24 cellular contexts compared by ENCODE assay signal in genomic region chr16:54402270-54402669, GRCh38.
A peak's percentile ranks its signal among the peaks of the same experiment; 100 is the strongest.
DNase-seq lines count a peak whose midpoint lies in the region; ATAC-seq and TF ChIP-seq lines count a peak whose summit lies in the region.
"Had no signal": no experiment of that assay in that cellular context is flagged by ENCODE, and none has a peak within 500 bp of the region (broad histone marks: within the 10 kb centered on the region; RNA-seq: fewer than 3 reads in every experiment).

No MANE protein-coding gene starts in this region.

- no peak for TF ChIP-seq POLR2A in GM18505 (IDR thresholded peaks at IDR 0.05; ENCODE audit: borderline replicate concordance, extremely low read depth, insufficient read depth, insufficient read length)

- H3K27ac Mint-ChIP-seq in stimulated activated naive CD8-positive, alpha-beta T cell treated with anti-CD3 and anti-CD28 coated beads, Interleukin-15, amount 100 ng/mL, for 72 hours: no peak overlapping the region
- H3K27ac Mint-ChIP-seq: activated CD8-positive, alpha-beta T cell treated with anti-CD3 and anti-CD28 coated beads for 36 hours; activated naive CD8-positive, alpha-beta T cell treated with anti-CD3 and anti-CD28 coated beads for 36 hours; T-cell had no signal

- H3K9me3 Mint-ChIP-seq in stimulated activated naive CD8-positive, alpha-beta T cell treated with anti-CD3 and anti-CD28 coated beads, Interleukin-15, amount 100 ng/mL, for 72 hours: peaks cover under 1 to 3% of the 10 kb centered on the region in 2 donors
- H3K9me3 Mint-ChIP-seq: activated CD8-positive, alpha-beta T cell treated with anti-CD3 and anti-CD28 coated beads for 36 hours; activated naive CD8-positive, alpha-beta T cell treated with anti-CD3 and anti-CD28 coated beads for 36 hours; T-cell had no signal

- ATAC-seq in stimulated activated naive CD8-positive, alpha-beta T cell treated with anti-CD3 and anti-CD28 coated beads, Interleukin-15, amount 100 ng/mL, for 72 hours: peak; percentile 7
- ATAC-seq in stimulated activated naive CD8-positive, alpha-beta T cell treated with anti-CD3 and anti-CD28 coated beads, Interleukin-15, Interleukin-2, amounts not matched to agents 100 U/mL and 50 U/mL, for 24 hours: no peak
- ATAC-seq in Right ventricle myocardium superior (ENCODE audit: poor library complexity): peak; percentile 97
- no peak for ATAC-seq in GM18505 (IDR thresholded peaks at IDR 0.05; ENCODE audit: unreplicated experiment)
- ATAC-seq: activated CD8-positive, alpha-beta T cell treated with anti-CD3 and anti-CD28 coated beads for 36 hours; T-cell; upper lobe of right lung had no signal

- intact Hi-C loops in Right ventricle myocardium superior (cut with DNase I): no loop called here

- DNase-seq in stimulated activated naive CD8-positive, alpha-beta T cell treated with anti-CD3 and anti-CD28 coated beads, Interleukin-15, amount 100 ng/mL, for 72 hours: no peak
- DNase-seq in stimulated activated naive CD8-positive, alpha-beta T cell treated with anti-CD3 and anti-CD28 coated beads, Interleukin-15, Interleukin-2, amounts not matched to agents 100 U/mL and 50 U/mL, for 24 hours: no peak
- DNase-seq in RPMI7951 (ENCODE audit: low read depth): peak; percentile 91
- peak; percentile 76 for DNase-seq in Right ventricle myocardium superior
- DNase-seq in NCI-H446 treated with DMSO at 0.1 percent for 48 hours (lab: John Stamatoyannopoulos, UW): no peak
- no peak for DNase-seq in NCI-H128 (lab: John Stamatoyannopoulos, UW; ENCODE audit: unreplicated experiment)
- no peak for DNase-seq in NCI-H1048 (lab: John Stamatoyannopoulos, UW)
- DNase-seq: activated CD4-positive, CD25-positive, alpha-beta regulatory T cell treated with anti-CD3 and anti-CD28 coated beads, Interleukin-2, amount 50 U/mL, for 72 hours; activated CD8-positive, alpha-beta T cell treated with anti-CD3 and anti-CD28 coated beads for 36 hours; activated effector memory CD4-positive, alpha-beta T cell treated with Interleukin-2 at 50 U/mL for 16 hours; activated naive CD8-positive, alpha-beta T cell treated with anti-CD3 and anti-CD28 coated beads for 36 hours; H7; NCI-H1105 treated with DMSO at 0.1 percent for 48 hours; NCI-H2081; NCI-H446; NK-92 treated with Interleukin-12 subunit alpha and Interleukin-12 subunit beta, amount 100 ng/mL, for 24 hours; nucleus accumbens; PC-9; SIG-M5; small intestine; stimulated activated CD4-positive, alpha-beta T cell treated with anti-CD3 and anti-CD28 coated beads, Interleukin-1b, Interleukin-23, amount 100 ng/mL, for 48 hours; T-cell; upper lobe of right lung had no signal

- H3K4me1 Mint-ChIP-seq in stimulated activated naive CD8-positive, alpha-beta T cell treated with anti-CD3 and anti-CD28 coated beads, Interleukin-15, amount 100 ng/mL, for 72 hours: no peaks in the 10 kb centered on the region
- H3K4me1 Mint-ChIP-seq: activated naive CD8-positive, alpha-beta T cell treated with anti-CD3 and anti-CD28 coated beads for 36 hours; T-cell had no signal

- peaks cover 12% of the 10 kb centered on the region for H3K27me3 Mint-ChIP-seq in stimulated activated naive CD8-positive, alpha-beta T cell treated with anti-CD3 and anti-CD28 coated beads, Interleukin-15, amount 100 ng/mL, for 72 hours
- H3K27me3 Mint-ChIP-seq: activated CD8-positive, alpha-beta T cell treated with anti-CD3 and anti-CD28 coated beads for 36 hours had no signal

- no peak overlapping the region for H3K4me3 Mint-ChIP-seq in stimulated activated naive CD8-positive, alpha-beta T cell treated with anti-CD3 and anti-CD28 coated beads, Interleukin-15, amount 100 ng/mL, for 72 hours
- H3K4me3 Mint-ChIP-seq: activated CD8-positive, alpha-beta T cell treated with anti-CD3 and anti-CD28 coated beads for 36 hours; activated naive CD8-positive, alpha-beta T cell treated with anti-CD3 and anti-CD28 coated beads for 36 hours; T-cell had no signal

Comparison
In these comparisons a context has a peak if more than half of its experiments do, and no peak if none do; other contexts are left out.
1. ATAC-seq: peak in stimulated activated naive CD8-positive, alpha-beta T cell treated with anti-CD3 and anti-CD28 coated beads, Interleukin-15, amount 100 ng/mL, for 72 hours (single experiment) and Right ventricle myocardium superior (single experiment); none in stimulated activated naive CD8-positive, alpha-beta T cell treated with anti-CD3 and anti-CD28 coated beads, Interleukin-15, Interleukin-2, amounts not matched to agents 100 U/mL and 50 U/mL, for 24 hours (single experiment) and GM18505 (single experiment).
2. DNase-seq: peak in RPMI7951 (single experiment) and Right ventricle myocardium superior (single experiment); none in stimulated activated naive CD8-positive, alpha-beta T cell treated with anti-CD3 and anti-CD28 coated beads, Interleukin-15, amount 100 ng/mL, for 72 hours (0 of 2), stimulated activated naive CD8-positive, alpha-beta T cell treated with anti-CD3 and anti-CD28 coated beads, Interleukin-15, Interleukin-2, amounts not matched to agents 100 U/mL and 50 U/mL, for 24 hours (single experiment), NCI-H446 treated with DMSO at 0.1 percent for 48 hours (single experiment), NCI-H128 (single experiment) and NCI-H1048 (single experiment).